ENCODE assay signal across 28 cellular contexts in the genomic region with DNA sequence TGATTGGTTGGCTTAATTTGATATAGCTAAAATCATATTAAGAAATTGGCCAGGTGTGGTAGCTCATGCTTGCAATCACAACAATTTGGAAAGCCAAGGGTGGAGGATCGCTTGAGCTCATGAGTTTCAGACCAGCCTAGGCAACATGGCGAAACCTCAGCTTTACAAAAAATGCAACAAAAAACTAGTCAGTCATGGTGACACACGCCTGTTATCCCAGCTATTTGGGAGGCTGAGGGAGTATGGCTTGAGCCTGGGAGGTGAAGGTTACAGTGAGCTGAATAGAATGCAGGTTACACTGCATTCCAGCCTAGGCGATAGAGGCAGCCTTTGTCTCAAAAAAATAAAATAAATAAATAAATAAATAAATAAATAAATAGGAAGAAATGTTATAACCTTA.
"Had no signal": no experiment of that assay in that cellular context is flagged by ENCODE, and none has a peak within 500 bp of the region (broad histone marks: within the 10 kb centered on the region; RNA-seq: fewer than 3 reads in every experiment).

No MANE protein-coding gene starts in this region.

- H3K9me3 ChIP-seq: colonic mucosa, esophagus squamous epithelium, gastrocnemius medialis, gastroesophageal sphincter, heart left ventricle, heart right ventricle had no signal

- DNase-seq: colonic mucosa; cortex of kidney; dermis blood vessel endothelial cell; dorsolateral prefrontal cortex; effector CD4-positive, alpha-beta T cell; effector CD8-positive, alpha-beta T cell; effector memory CD4-positive, alpha-beta T cell; effector memory CD8-positive, alpha-beta T cell; endodermal cell; erythroblast; esophagus squamous epithelium; foreskin fibroblast; foreskin keratinocyte; foreskin melanocyte; gastrocnemius medialis; glutamatergic neuron; head of caudate nucleus; heart left ventricle; heart right ventricle had no signal

- H3K36me3 ChIP-seq: colonic mucosa, esophagus muscularis mucosa, esophagus squamous epithelium, gastrocnemius medialis, gastroesophageal sphincter, heart left ventricle, heart right ventricle had no signal

- H3K4me3 ChIP-seq: colonic mucosa, coronary artery, dorsolateral prefrontal cortex, esophagus muscularis mucosa, esophagus squamous epithelium, gastrocnemius medialis, gastroesophageal sphincter, heart left ventricle, heart right ventricle had no signal

- H3K27me3 ChIP-seq: colonic mucosa, esophagus squamous epithelium, foreskin keratinocyte, gastrocnemius medialis, gastroesophageal sphincter, heart left ventricle, heart right ventricle had no signal

- H3K27ac ChIP-seq: colonic mucosa, coronary artery, dorsolateral prefrontal cortex, epithelial cell of prostate, esophagus muscularis mucosa, esophagus squamous epithelium, foreskin keratinocyte, gastrocnemius medialis, gastroesophageal sphincter, heart left ventricle, heart right ventricle had no signal

- FAIRE-seq: colon, endometrium, endothelial cell of umbilical vein, frontal cortex had no signal

- ATAC-seq: effector memory CD8-positive, alpha-beta T cell; esophagus mucosa; foreskin keratinocyte; gastrocnemius medialis; gastroesophageal sphincter; heart left ventricle; heart right ventricle had no signal

- H3K4me1 ChIP-seq: colonic mucosa, esophagus muscularis mucosa, esophagus squamous epithelium, foreskin keratinocyte, gastrocnemius medialis, gastroesophageal sphincter, heart left ventricle, heart right ventricle had no signal
